Comparison of ENCODE assay signal across 2 cellular contexts in genomic region chr6:135236732-135237131, GRCh38.
TF ChIP-seq lines count a peak whose summit lies in the region.

No MANE protein-coding gene starts in this region.

TF ChIP-seq in IMR-90, 13 proteins besides CTCF, POLR2A, EP300 and RAD21:
- TF ChIP-seq MAZ (IDR thresholded peaks at IDR 0.05; ENCODE audit: borderline replicate concordance, low read depth, low read length) (no peak), MAFK (IDR thresholded peaks at IDR 0.05; ENCODE audit: low read depth, low read length) (no peak), RCOR1 (IDR thresholded peaks at IDR 0.05; ENCODE audit: insufficient replicate concordance, low read length) (no peak), NFE2L2 (IDR thresholded peaks at IDR 0.05; ENCODE audit: low read depth, low read length) (no peak), RFX5 (IDR thresholded peaks at IDR 0.05; ENCODE audit: low read depth, low read length) (no peak), CEBPB (IDR thresholded peaks at IDR 0.05; ENCODE audit: low read depth, low read length) (no peak), CHD1 (IDR thresholded peaks at IDR 0.05; ENCODE audit: low read depth, low read length) (no peak), ELK1 (IDR thresholded peaks at IDR 0.05; ENCODE audit: borderline replicate concordance, low read depth, low read length) (no peak), USF2 (IDR thresholded peaks at IDR 0.05; ENCODE audit: low read depth, low read length) (no peak), SMC3 (IDR thresholded peaks at IDR 0.05; ENCODE audit: low read depth, low read length) (no peak), MXI1 (IDR thresholded peaks at IDR 0.05; ENCODE audit: borderline replicate concordance, low read depth, low read length) (no peak), BHLHE40 (IDR thresholded peaks at IDR 0.05; ENCODE audit: low read depth, low read length) (no peak), FOS (IDR thresholded peaks at IDR 0.05; ENCODE audit: low read depth, low read length) (no peak)
TF ChIP-seq in IMR-90: peak in this region for 0.

TF ChIP-seq in SK-N-SH, 30 proteins besides CTCF, POLR2A, EP300 and RAD21:
- TF ChIP-seq RXRA (IDR thresholded peaks at IDR 0.05; ENCODE audit: borderline replicate concordance, low read depth) (no peak), NRF1 (IDR thresholded peaks at IDR 0.05; ENCODE audit: low read depth, low read length) (no peak), YY1 (IDR thresholded peaks at IDR 0.05; ENCODE audit: low read depth) (no peak), CHD2 (IDR thresholded peaks at IDR 0.05; ENCODE audit: low read length, partially characterized antibody) (no peak)
